In genomic region chr3:39499651-39500273, GRCh38 we compare ENCODE assay signal across 17 cellular contexts. TPM values are rescaled to one million over a fixed set of nuclear protein-coding genes. Genes with fewer than 3 reads are reported as not detected.
A peak's percentile ranks its signal among the peaks of the same experiment; 100 is the strongest.
DNase-seq lines count a peak whose midpoint lies in the region; FAIRE-seq and TF ChIP-seq lines count a peak whose summit lies in the region.
"Had no signal": no experiment of that assay in that cellular context is flagged by ENCODE, and none has a peak within 500 bp of the region (broad histone marks: within the 10 kb centered on the region; RNA-seq: fewer than 3 reads in every experiment).

No MANE protein-coding gene starts in this region.

- H4K20me1 ChIP-seq in H1 (replicated peaks in 1 of 2; ENCODE audit: control insufficient read depth in 1 of 2, insufficient read depth in 2 of 2, low read length in 2 of 2) = no peaks in the 10 kb centered on the region

- H3K9ac ChIP-seq in H1 (replicated peaks in 1 of 4; ENCODE audit: extremely low read depth in 1 of 4, low read depth in 3 of 4, low read length in 3 of 4) (no peak overlapping the region), parathyroid adenoma (no peak overlapping the region)

- H3K79me1 ChIP-seq in H1 (ENCODE audit: low read depth, low read length) = no peaks in the 10 kb centered on the region

- no peak overlapping the region for H2BK5ac ChIP-seq in H1 (ENCODE audit: low read depth, low read length)

- no peak overlapping the region; the same call in 1 of the 2 replicates for H2BK15ac ChIP-seq in H1 (ENCODE audit: low read length)

- CTCF ChIA-PET in Calu3 (lab: Charles Lee) = interaction anchor here (0.6 to 3.0 kb wide), 2 partner anchors 54 to 243 kb away, joined by 3 to 22 read pairs; no protein-coding TSS in a partner anchor
- CTCF ChIA-PET in H1 (lab: Charles Lee; ENCODE audit: partially characterized antibody) = interaction anchor here (0.7 to 6.5 kb wide), 20 partner anchors 7 to 581 kb away, joined by 3 to 122 read pairs (median 7); partner anchors contain the start of genes MOBP and RPSA

- no peak overlapping the region for H2AFZ ChIP-seq in H1 (ENCODE audit: low read length)
- peak overlapping the region; percentile 17 for H2AFZ ChIP-seq in parathyroid adenoma

- H2BK20ac ChIP-seq in H1 (ENCODE audit: low read length) = no peak overlapping the region; the same call in 1 of the 2 replicates

- peak overlapping the region; percentile 92; the same call in 1 of the 2 replicates for H2AK5ac ChIP-seq in H1 (ENCODE audit: low read depth, low read length)

- H3K18ac ChIP-seq in H1 (ENCODE audit: extremely low read depth, low read length) = no peak overlapping the region

- H3K36me3 ChIP-seq in H1 (ENCODE audit: control insufficient read depth in 2 of 4, insufficient read depth in 4 of 4, low read length in 3 of 4) (0 out of 8 replicates have a peak, but pooled peaks cover 0 to 2% (median 0%) of the 10 kb centered on the region in 4 experiments), parathyroid adenoma (ENCODE audit: control insufficient read depth, insufficient read depth, low read length) (no peaks in the 10 kb centered on the region)

- H3K79me2 ChIP-seq in H1 (ENCODE audit: control insufficient read depth in 1 of 2, insufficient read depth in 2 of 2, low read length in 2 of 2) = no peaks in the 10 kb centered on the region
- H3K79me2 ChIP-seq in parathyroid adenoma = no peaks in the 10 kb centered on the region

- H3K23ac ChIP-seq in H1 (ENCODE audit: insufficient read length) = no peak overlapping the region

- H3K27ac ChIP-seq in H1 (ENCODE audit: low read depth, low read length) (no peak overlapping the region), parathyroid adenoma (no peak overlapping the region)

- DNase-seq in Calu3 = peak; percentile 7
- DNase-seq in LNCaP clone FGC (ENCODE audit: low read depth) = peak; percentile 7
- no peak for DNase-seq in H1 (ENCODE audit: low read depth in 1 of 2, low spot score in 2 of 2)
- DNase-seq in RPMI8226 = no peak
- DNase-seq in central memory CD4-positive, alpha-beta T cell = no peak
- DNase-seq in amniotic stem cell (lab: John Stamatoyannopoulos, UW) = no peak
- DNase-seq: ACHN, AML-193, COR-L47, DMS153, H7, NCI-H1105, NCI-H1694, NCI-H510A treated with DMSO at 0.1 percent for 48 hours had no signal

- H4K5ac ChIP-seq in H1 (ENCODE audit: insufficient read length, low read depth, low read length) = no peak overlapping the region

- TF ChIP-seq CTCF in Calu3 (IDR thresholded peaks at IDR 0.05; ENCODE audit: unreplicated experiment) (no peak), LNCaP clone FGC (IDR thresholded peaks at IDR 0.05; ENCODE audit: control insufficient read depth, extremely low read depth, insufficient read depth) (no peak), H1 (IDR thresholded peaks at IDR 0.05; ENCODE audit: control extremely low read depth in 1 of 3, insufficient read depth in 1 of 3, low read depth in 1 of 3, low read length in 3 of 3) (no peak), parathyroid adenoma (IDR thresholded peaks at IDR 0.05) (no peak)

- no peak for FAIRE-seq in H1 (lab: Jason Lieb, UNC)

- intact Hi-C loops in Calu3 (cut with micrococcal nuclease; ENCODE audit: unreplicated experiment) = no loop called here

- no peak for TF ChIP-seq RAD21 in H1 (IDR thresholded peaks at IDR 0.05 in 1 of 2, conservative IDR thresholded peaks at IDR 0.05 in 1 of 2; ENCODE audit: low read depth in 2 of 2, low read length in 2 of 2)

- no peak for TF ChIP-seq EP300 in H1 (IDR thresholded peaks at IDR 0.05; ENCODE audit: borderline replicate concordance in 1 of 2, low read depth in 2 of 2, low read length in 2 of 2)

- no peak overlapping the region for H3K4me3 Mint-ChIP-seq in Calu3 (ENCODE audit: low read depth, unreplicated experiment)

- H3K36me3 Mint-ChIP-seq in Calu3 (ENCODE audit: insufficient read depth, unreplicated experiment) = peaks cover 4% of the 10 kb centered on the region
- H3K36me3 Mint-ChIP-seq: CD14-positive monocyte had no signal

- no peak overlapping the region for H3K56ac ChIP-seq in H1 (replicated peaks; ENCODE audit: insufficient read length, low read depth, low read length)

- no peaks in the 10 kb centered on the region for H3K23me2 ChIP-seq in H1 (ENCODE audit: low read depth, low read length)

- peaks cover 34% of the 10 kb centered on the region for H3K27me3 Mint-ChIP-seq in Calu3 (ENCODE audit: unreplicated experiment)

- no peak overlapping the region for H2BK12ac ChIP-seq in H1 (ENCODE audit: low read depth, low read length)

- H4K8ac ChIP-seq in H1 (ENCODE audit: extremely low read depth, insufficient read depth, low read length) = no peak overlapping the region

- POLR2A ChIA-PET in H1 (lab: Charles Lee; ENCODE audit: partially characterized antibody) = interaction anchor here (0.8 to 2.1 kb wide), 6 partner anchors 45 to 96 kb away, joined by 3 to 19 read pairs (median 4); no protein-coding TSS in a partner anchor

- H3K27ac Mint-ChIP-seq in Calu3 (ENCODE audit: unreplicated experiment) = peak overlapping the region; percentile 26
- H3K27ac Mint-ChIP-seq: CD14-positive monocyte had no signal

- WGBS in H1 (ENCODE audit: extremely low coverage in 1 of 2, insufficient coverage in 1 of 2, insufficient read length in 1 of 2, insufficient replicate concordance in 2 of 2, low coverage in 1 of 2, low lambda C conversion rate in 2 of 2, missing lambda C conversion rate in 1 of 2), 2 experiments = 76% methylated on average over 2 of the region's 2 CpGs; no CpG with 5 or more reads in 1 of the 2 experiments

- no TSS peak for BruUV-seq in Calu3 (replicated peaks; lab: Mats Ljungman, UMichigan)

- H2BK120ac ChIP-seq in H1 (replicated peaks; ENCODE audit: low read depth, low read length) = no peak overlapping the region

- peaks cover 8% of the 10 kb centered on the region for H3K4me1 Mint-ChIP-seq in Calu3 (ENCODE audit: low read depth, unreplicated experiment)
- H3K4me1 Mint-ChIP-seq: CD14-positive monocyte had no signal

- H3K4me2 ChIP-seq in H1 (ENCODE audit: insufficient read depth in 1 of 2, low read depth in 2 of 2, low read length in 2 of 2) (no peak overlapping the region), parathyroid adenoma (ENCODE audit: low read length) (no peak overlapping the region)

- H3K4me3 ChIP-seq in LNCaP clone FGC (ENCODE audit: low read depth, low read length) (no peak overlapping the region), H1 (ENCODE audit: extremely low read depth in 1 of 4, insufficient read depth in 2 of 4, low read depth in 3 of 4, low read length in 4 of 4) (no peak overlapping the region), parathyroid adenoma (ENCODE audit: low read depth, low read length) (no peak overlapping the region)

- peaks cover 0 to 2% of the 10 kb centered on the region in 2 experiments; a peak in 1 of 4 replicates for H3K9me3 ChIP-seq in H1 (ENCODE audit: insufficient read depth in 2 of 2, low read depth in 1 of 2, low read length in 1 of 2)
- H3K9me3 ChIP-seq in parathyroid adenoma (ENCODE audit: control insufficient read depth, low read length) = no peaks in the 10 kb centered on the region

- H4K91ac ChIP-seq in H1 (replicated peaks; ENCODE audit: insufficient read length, low read length) = no peak overlapping the region

- TF ChIP-seq POLR2A in H1 (IDR thresholded peaks at IDR 0.05; ENCODE audit: control extremely low read depth in 1 of 2, low read depth in 2 of 2, low read length in 2 of 2) = no peak

- H3K27me3 ChIP-seq in H1 (replicated peaks in 1 of 4; ENCODE audit: control insufficient read depth in 3 of 4, extremely low read depth in 1 of 4, insufficient read depth in 3 of 4, low read length in 3 of 4) (peaks cover 0 to 2% (median 0%) of the 10 kb centered on the region in 4 experiments; a peak in 2 of 7 replicates), parathyroid adenoma (ENCODE audit: control insufficient read depth, insufficient read depth, low read length) (no peaks in the 10 kb centered on the region)

- H3K4ac ChIP-seq in H1 (replicated peaks; ENCODE audit: insufficient read length, low read depth, low read length) = no peak overlapping the region

- no peak overlapping the region for H3K14ac ChIP-seq in H1 (ENCODE audit: insufficient read length)

- H3K4me1 ChIP-seq in H1 (replicated peaks in 1 of 4; ENCODE audit: control insufficient read depth in 3 of 4, insufficient read depth in 4 of 4, low read length in 3 of 4) (no peaks in the 10 kb centered on the region), parathyroid adenoma (no peaks in the 10 kb centered on the region)

- H3K9me3 Mint-ChIP-seq in Calu3 (ENCODE audit: low read depth, unreplicated experiment) = no peaks in the 10 kb centered on the region

TF ChIP-seq in H1, 55 proteins besides CTCF, POLR2A, EP300 and RAD21:
- no peak for TF ChIP-seq TCF12 (IDR thresholded peaks at IDR 0.05; ENCODE audit: low read depth, low read length)
- TF ChIP-seq RBBP5 (IDR thresholded peaks at IDR 0.05; ENCODE audit: borderline replicate concordance, low read depth, low read length) = no peak
- TF ChIP-seq EZH2 (IDR thresholded peaks at IDR 0.05; ENCODE audit: low read depth, low read length, severe bottlenecking) = no peak
- no peak for TF ChIP-seq RFX5 (IDR thresholded peaks at IDR 0.05; ENCODE audit: borderline replicate concordance, low read depth, low read length)
- TF ChIP-seq CTBP2 (IDR thresholded peaks at IDR 0.05; ENCODE audit: borderline replicate concordance, insufficient read depth, insufficient read length, low read length) = no peak
- no peak for TF ChIP-seq SP4 (IDR thresholded peaks at IDR 0.05; ENCODE audit: low read length)

RNA-seq across cellular contexts. Expression of gene MOBP, which starts 32.3 kb away (rescaled TPM):
- 0.57 TPM in 1 of 2 replicates, not detected in the other for total RNA-seq in Calu3 (2022)
- total RNA-seq in H1 (2021; fragmentation: NEBNext Ultra II Directional; extraction: Animal tissue kit (Norgen Biotek cat#: 25700)) = 0.10 and 0.50 TPM in 2 replicates
- 0.06 and 0.24 TPM in 2 replicates for polyA plus RNA-seq in H1 (2011; rRNA removed)
- polyA plus RNA-seq in H1 (2011; cell fraction: cytosol; rRNA removed) = 0.03 TPM
- 0.10 TPM for polyA plus RNA-seq in H1 (2011; cell fraction: nucleus; rRNA removed)
- 0.09 to 0.11 TPM in 2 of 4 replicates, not detected in the others for polyA plus RNA-seq in H1 (2012, experiment 1 of 2)
- polyA plus RNA-seq in H1 (2012, experiment 2 of 2) = not detected
- polyA plus RNA-seq in H1 (2013, experiment 1 of 2) = 0.08 TPM
- polyA plus RNA-seq in H1 (2013, experiment 2 of 2) = 0.17 TPM
- polyA minus RNA-seq in H1 (2011; rRNA and poly(A)+ RNA removed) = not detected in 2 replicates
- not detected for polyA minus RNA-seq in H1 (2011; cell fraction: cytosol; rRNA and poly(A)+ RNA removed)
- polyA minus RNA-seq in H1 (2011; cell fraction: nucleus; rRNA and poly(A)+ RNA removed) = not detected
- total RNA-seq: Right ventricle myocardium inferior had no signal
- polyA plus RNA-seq: CD14-positive monocyte had no signal

Comparison
In these comparisons a context has a peak if more than half of its experiments do, and no peak if none do; other contexts are left out.
1. DNase-seq: peak in Calu3 (single experiment) and LNCaP clone FGC (single experiment); none in H1 (0 of 2), RPMI8226 (single experiment), central memory CD4-positive, alpha-beta T cell (single experiment) and amniotic stem cell (single experiment).